ENCODE assay signal across 1 cellular context in the genomic region with DNA sequence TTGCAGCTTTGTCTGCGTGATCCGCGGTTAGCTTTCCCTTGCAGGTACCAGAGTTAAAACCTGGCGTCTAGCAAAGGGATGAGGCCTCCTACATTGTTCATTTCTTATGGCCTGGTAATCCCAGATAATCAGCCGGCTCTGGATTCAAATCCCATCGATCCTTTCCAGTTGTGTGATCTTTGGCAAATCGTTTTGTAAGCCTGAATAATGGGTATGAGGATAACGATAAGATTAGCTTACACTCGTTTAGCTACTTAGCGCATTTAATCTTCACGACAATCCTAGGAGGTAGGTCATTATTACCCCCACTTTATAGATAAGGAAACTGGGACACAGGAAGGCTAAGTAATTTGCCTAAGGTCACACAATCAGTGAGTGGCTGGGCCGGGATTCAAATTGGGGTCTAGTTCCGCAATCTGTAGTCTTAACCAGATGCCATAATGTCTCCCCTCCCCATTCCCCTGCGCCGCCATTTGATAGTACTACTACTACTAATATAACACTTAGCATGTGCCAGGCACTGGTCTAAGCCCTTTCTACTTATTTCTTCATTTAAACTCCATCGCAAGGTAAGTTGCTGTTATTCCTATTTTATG.
TF ChIP-seq lines count a peak whose summit lies in the region.

No MANE protein-coding gene starts in this region.

TF ChIP-seq in GM23338, 12 proteins besides CTCF, POLR2A, EP300 and RAD21 (continued from another document):
- TF ChIP-seq ZNF462 (CRISPR knock-in tag; IDR thresholded peaks at IDR 0.05) (no peak), POLR2AphosphoS5 (IDR thresholded peaks at IDR 0.05; ENCODE audit: low read depth) (no peak), EZH2 (IDR thresholded peaks at IDR 0.05; ENCODE audit: low read depth, unreplicated experiment) (no peak), CREB1 (CRISPR knock-in tag; IDR thresholded peaks at IDR 0.05; ENCODE audit: low read depth) (no peak), ETS1 (IDR thresholded peaks at IDR 0.05) (no peak), JUNB (IDR thresholded peaks at IDR 0.05; ENCODE audit: unreplicated experiment) (no peak), REST (IDR thresholded peaks at IDR 0.05; ENCODE audit: unreplicated experiment) (no peak), NANOG (IDR thresholded peaks at IDR 0.05; ENCODE audit: borderline replicate concordance) (no peak), ZNF114 (CRISPR knock-in tag; IDR thresholded peaks at IDR 0.05) (no peak), ZNF331 (CRISPR knock-in tag; IDR thresholded peaks at IDR 0.05; ENCODE audit: low read depth) (no peak), EZH2phosphoT487 (IDR thresholded peaks at IDR 0.05; ENCODE audit: unreplicated experiment) (no peak)
